In the genomic region with DNA sequence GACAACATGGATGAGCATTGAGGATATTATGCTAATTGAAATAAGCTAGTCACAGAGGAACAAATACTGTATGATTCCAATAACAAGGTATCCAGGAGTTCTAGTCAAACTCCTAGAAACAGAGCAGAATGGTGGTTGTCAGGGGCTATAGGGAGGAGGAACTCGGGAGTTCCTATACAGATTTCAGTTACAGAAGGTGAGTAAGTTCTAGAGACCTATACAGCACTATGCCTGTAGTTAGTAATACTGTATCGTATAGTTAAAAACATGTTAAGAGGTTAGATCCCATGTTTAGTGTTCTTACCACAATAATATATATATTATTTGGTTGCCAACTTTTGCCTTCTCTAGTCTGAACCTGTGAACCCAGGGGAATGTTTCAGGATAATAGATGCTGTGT, we compare ENCODE assay signal across 19 cellular contexts. TPM values are rescaled to one million over a fixed set of nuclear protein-coding genes. Genes with fewer than 3 reads are reported as not detected.
A peak's percentile ranks its signal among the peaks of the same experiment; 100 is the strongest.
DNase-seq lines count a peak whose midpoint lies in the region; ATAC-seq, FAIRE-seq and TF ChIP-seq lines count a peak whose summit lies in the region.
"Had no signal": no experiment of that assay in that cellular context is flagged by ENCODE, and none has a peak within 500 bp of the region (broad histone marks: within the 10 kb centered on the region; RNA-seq: fewer than 3 reads in every experiment).

No MANE protein-coding gene starts in this region.

- intact Hi-C loops in GM12878 (cut with micrococcal nuclease; ENCODE audit: unreplicated experiment) (no loop called here), testis (cut with DNase I; ENCODE audit: low total_unique reads) (no loop called here)

- no peak overlapping the region for H3K9ac ChIP-seq in GM12878 (ENCODE audit: control insufficient read depth, insufficient read depth, low read length)

- H3K9me3 ChIP-seq in GM12878 (replicated peaks; ENCODE audit: control insufficient read depth, insufficient read depth, low read length) (peaks cover 3% of the 10 kb centered on the region; the same call in 1 of the 3 replicates), testis (no peaks in the 10 kb centered on the region)
- H3K9me3 ChIP-seq: uterus had no signal

- TF ChIP-seq POLR2A in GM12878 (IDR thresholded peaks at IDR 0.05; ENCODE audit: low read depth, low read length) (no peak), testis (IDR thresholded peaks at IDR 0.05) (no peak)

- RAD21 ChIA-PET in GM12878 (lab: Charles Lee; ENCODE audit: unreplicated experiment), result no interaction called here

- whole genome bisulfite sequencing in GM12878 (ENCODE audit: insufficient coverage, insufficient replicate concordance, low lambda C conversion rate, missing lambda C conversion rate), result 3% methylated on average over 2 of the region's 2 CpGs
- WGBS in testis, 2 donors, result 89 to 92% methylated on average over 2 of the region's 2 CpGs

- no peaks in the 10 kb centered on the region for H3K27me3 ChIP-seq in GM12878 (replicated peaks in 1 of 2; ENCODE audit: control insufficient read depth in 2 of 2, insufficient read depth in 2 of 2, low read length in 1 of 2)
- H3K27me3 ChIP-seq in testis, result no peaks in the 10 kb centered on the region
- H3K27me3 ChIP-seq: uterus had no signal

- H3K4me2 ChIP-seq in GM12878 (ENCODE audit: control insufficient read depth, insufficient read depth), result no peak overlapping the region

- H3K36me3 ChIP-seq in GM12878 (ENCODE audit: control insufficient read depth in 2 of 2, insufficient read depth in 2 of 2, low read length in 1 of 2), result no peaks in the 10 kb centered on the region
- no peaks in the 10 kb centered on the region for H3K36me3 ChIP-seq in testis (ENCODE audit: low read depth, missing control alignments)
- H3K36me3 ChIP-seq: uterus had no signal

- ATAC-seq in GM19023 (IDR thresholded peaks at IDR 0.05; ENCODE audit: unreplicated experiment), result peak; percentile 50
- peak; percentile 41 for ATAC-seq in GM21381 (IDR thresholded peaks at IDR 0.05; ENCODE audit: unreplicated experiment)
- ATAC-seq in HG02981 (IDR thresholded peaks at IDR 0.05; ENCODE audit: unreplicated experiment), result peak; percentile 42
- peak; percentile 75 for ATAC-seq in GM12878
- ATAC-seq: activated naive CD4-positive, alpha-beta T cell treated with anti-CD3 and anti-CD28 coated beads, Interleukin-2, amount 50 U/mL, for 72 hours; activated T-helper 17 cell treated with anti-CD3 and anti-CD28 coated beads, Interleukin-2, amount 50 U/mL, for 72 hours; T-helper 17 cell had no signal

- CTCF ChIA-PET in GM12878 (lab: Yijun Ruan, JAX), result interaction anchor here (0.7 to 1.7 kb wide), 2 partner anchors 32 to 37 kb away, joined by 4 to 8 read pairs; no protein-coding TSS in a partner anchor

- no TSS peak for BruUV-seq in GM12878 (replicated peaks; lab: Mats Ljungman, UMichigan)

- TF ChIP-seq RAD21 in GM12878 (IDR thresholded peaks at IDR 0.05; ENCODE audit: insufficient read depth, low read depth, low read length), result no peak

- no peaks in the 10 kb centered on the region for H4K20me1 ChIP-seq in GM12878 (ENCODE audit: control insufficient read depth, insufficient read depth)

- H3K27ac ChIP-seq in GM12878 (ENCODE audit: control insufficient read depth, insufficient read depth) (no peak overlapping the region), testis (no peak overlapping the region)
- H3K27ac ChIP-seq: uterus had no signal

- H3K4me3 ChIP-seq in GM12878, result no peak overlapping the region
- no peak overlapping the region for H3K4me3 ChIP-seq in testis
- H3K4me3 ChIP-seq: lung, uterus had no signal

- FAIRE-seq in GM12878 (lab: Jason Lieb, UNC), result no peak
- FAIRE-seq: G401.6 had no signal

- H3K4me1 ChIP-seq in GM12878 (ENCODE audit: control insufficient read depth, insufficient read depth, low read length) (peaks cover 6% of the 10 kb centered on the region; the same call in 1 of the 2 replicates), testis (no peaks in the 10 kb centered on the region)
- H3K4me1 ChIP-seq: uterus had no signal

- TF ChIP-seq CTCF in GM12878 (IDR thresholded peaks at IDR 0.05 in 2 of 3, conservative IDR thresholded peaks at IDR 0.05 in 1 of 3; ENCODE audit: control insufficient read depth in 2 of 3, extremely low read depth in 1 of 3, insufficient read depth in 1 of 3, low read depth in 3 of 3, low read length in 3 of 3), result no peak
- no peak for TF ChIP-seq CTCF in testis (IDR thresholded peaks at IDR 0.05)

- in situ Hi-C loops in GM12878 (cut with MboI), result no loop called here

- DNase-seq in GM12878 (ENCODE audit: low read depth, low spot score) (no peak), retina (no peak), testis (no peak), NCI-H510A (lab: John Stamatoyannopoulos, UW) (no peak)
- DNase-seq: activated CD4-positive, alpha-beta T cell treated with anti-CD3 and anti-CD28 coated beads, Interleukin-2, amount 50 U/mL, for 1 hour; aorta; CD4-positive, CD25-positive, alpha-beta regulatory T cell; dermis blood vessel endothelial cell; GOT3; NCI-H2107; T-helper 17 cell; uterus had no signal

- POLR2A ChIA-PET in GM12878 (lab: Charles Lee), result no interaction called here

- SMC1A ChIA-PET in GM12878 (lab: Charles Lee; ENCODE audit: uncharacterized antibody, unreplicated experiment), result interaction anchor here (0.5 kb wide), 1 partner anchor 43 kb away, joined by 3 read pairs; no protein-coding TSS in a partner anchor

- TF ChIP-seq EP300 in GM12878 (IDR thresholded peaks at IDR 0.05; ENCODE audit: borderline replicate concordance in 1 of 2, control insufficient read depth in 1 of 2, low read depth in 2 of 2, low read length in 2 of 2), result no peak

- no peak overlapping the region for H2AFZ ChIP-seq in GM12878 (ENCODE audit: control insufficient read depth, low read depth, low read length)

- H3K79me2 ChIP-seq in GM12878 (ENCODE audit: control insufficient read depth, insufficient read depth, low read length), result no peaks in the 10 kb centered on the region

TF ChIP-seq in GM12878, 131 proteins besides CTCF, POLR2A, EP300 and RAD21 (continues in another document):
- TF ChIP-seq CHD4 (IDR thresholded peaks at IDR 0.05), result no peak

RNA-seq across cellular contexts. Expression of a gene that starts 7.9 kb away (rescaled TPM):
- 33.6 and 40.7 TPM in 2 replicates for total RNA-seq in GM12878 (2013; cell fraction: nucleolus; rRNA removed)
- 50.0 and 63.2 TPM in 2 replicates for total RNA-seq in GM12878 (2014; rRNA removed)
- total RNA-seq in GM12878 (2014; rRNA removed; fragmentation: Illumina TruSeq; extraction: Trizol), result 94.7 and 95.8 TPM in 2 replicates
- total RNA-seq in GM12878 (2021), result 68.4 and 71.1 TPM in 2 replicates
- 28.3 TPM for polyA plus RNA-seq in GM12878 (2011; ENCODE audit: low read depth)
- 62.9 and 91.8 TPM in 2 replicates for polyA plus RNA-seq in GM12878 (2011; rRNA removed)
- 22.9 and 24.3 TPM in 2 replicates for polyA plus RNA-seq in GM12878 (2011; cell fraction: cytosol; rRNA removed)
- polyA plus RNA-seq in GM12878 (2011; cell fraction: nucleus; rRNA removed), result 34.5 and 49.2 TPM in 2 replicates
- 43.7 and 46.5 TPM in 2 replicates for polyA plus RNA-seq in GM12878 (2012)
- 101 and 129 TPM in 2 replicates for polyA plus RNA-seq in GM12878 (2014; fragmentation: Illumina TruSeq; extraction: Trizol)
- 10 to 100 TPM; 46.9 to 61.3 TPM for polyA plus RNA-seq in GM12878 (2014; fragmentation: Nextera tagmentation; extraction: Ambion mirVana)
- 61.5 and 72.5 TPM in 2 replicates for polyA plus RNA-seq in GM12878 (2014; rRNA removed)
- polyA plus RNA-seq in GM12878 (2016; fragmentation: Nextera tagmentation; extraction: Ambion mirVana), result 100 to 1,000 TPM in 1 of 2 experiments, 10 to 100 TPM in 1; 96.1 to 103 TPM
- 34.4 and 56.9 TPM in 2 replicates for polyA minus RNA-seq in GM12878 (2011; rRNA and poly(A)+ RNA removed)
- polyA minus RNA-seq in GM12878 (2011; cell fraction: cytosol; rRNA and poly(A)+ RNA removed), result 16.0 and 22.2 TPM in 2 replicates
- polyA minus RNA-seq in GM12878 (2011; cell fraction: nucleus; rRNA and poly(A)+ RNA removed), result 25.8 and 40.1 TPM in 2 replicates
- total RNA-seq in testis, result 10 to 100 TPM; 11.7 to 16.5 TPM
- polyA plus RNA-seq in testis (ENCODE audit: insufficient read depth, low read depth, low replicate concordance), result 22.7 TPM

RNA-seq across cellular contexts. Expression of a gene that starts 26.0 kb away (rescaled TPM):
- 13.2 and 16.0 TPM in 2 replicates for total RNA-seq in GM12878 (2013; cell fraction: nucleolus; rRNA removed)
- 14.2 and 15.3 TPM in 2 replicates for total RNA-seq in GM12878 (2014; rRNA removed)
- total RNA-seq in GM12878 (2014; rRNA removed; fragmentation: Illumina TruSeq; extraction: Trizol), result 14.8 and 16.1 TPM in 2 replicates
- 24.6 and 25.9 TPM in 2 replicates for total RNA-seq in GM12878 (2021)
- polyA plus RNA-seq in GM12878 (2011; ENCODE audit: low read depth), result 2.8 TPM
- polyA plus RNA-seq in GM12878 (2011; rRNA removed), result 33.1 and 46.1 TPM in 2 replicates
- polyA plus RNA-seq in GM12878 (2011; cell fraction: cytosol; rRNA removed), result 9.7 and 12.8 TPM in 2 replicates
- 12.9 and 14.4 TPM in 2 replicates for polyA plus RNA-seq in GM12878 (2011; cell fraction: nucleus; rRNA removed)
- 4.5 and 8.8 TPM in 2 replicates for polyA plus RNA-seq in GM12878 (2012)
- 22.4 and 27.0 TPM in 2 replicates for polyA plus RNA-seq in GM12878 (2014; fragmentation: Illumina TruSeq; extraction: Trizol)
- 10 to 100 TPM in 1 of 2 experiments, 1 to 10 TPM in 1; 3.9 to 10.5 TPM for polyA plus RNA-seq in GM12878 (2014; fragmentation: Nextera tagmentation; extraction: Ambion mirVana)
- 12.3 and 14.3 TPM in 2 replicates for polyA plus RNA-seq in GM12878 (2014; rRNA removed)
- polyA plus RNA-seq in GM12878 (2016; fragmentation: Nextera tagmentation; extraction: Ambion mirVana), result 10 to 100 TPM; 17.3 to 21.4 TPM
- 24.1 and 27.5 TPM in 2 replicates for polyA minus RNA-seq in GM12878 (2011; rRNA and poly(A)+ RNA removed)
- 8.7 and 9.3 TPM in 2 replicates for polyA minus RNA-seq in GM12878 (2011; cell fraction: cytosol; rRNA and poly(A)+ RNA removed)
- 7.7 and 9.4 TPM in 2 replicates for polyA minus RNA-seq in GM12878 (2011; cell fraction: nucleus; rRNA and poly(A)+ RNA removed)
- total RNA-seq in testis, result 10 to 100 TPM; 19.6 to 20.2 TPM
- 13.1 TPM for polyA plus RNA-seq in testis (ENCODE audit: insufficient read depth, low read depth, low replicate concordance)

RNA-seq across cellular contexts. Expression of a gene that starts 46.9 kb away (rescaled TPM):
- total RNA-seq in GM12878 (2013; cell fraction: nucleolus; rRNA removed), result 19.1 and 22.0 TPM in 2 replicates
- total RNA-seq in GM12878 (2014; rRNA removed) (19.3 and 28.9 TPM in 2 replicates), GM12878 (2014; rRNA removed; fragmentation: Illumina TruSeq; extraction: Trizol) (21.7 and 22.1 TPM in 2 replicates), GM12878 (2021) (14.8 and 16.5 TPM in 2 replicates), testis (10 to 100 TPM; 15.1 to 27.1 TPM)
- polyA plus RNA-seq in GM12878 (2011; ENCODE audit: low read depth), result 5.4 TPM
- polyA plus RNA-seq in GM12878 (2011; rRNA removed) (30.5 and 43.5 TPM in 2 replicates), GM12878 (2014; fragmentation: Illumina TruSeq; extraction: Trizol) (21.7 and 33.8 TPM in 2 replicates), GM12878 (2014; fragmentation: Nextera tagmentation; extraction: Ambion mirVana) (10 to 100 TPM in 1 of 2 experiments, 1 to 10 TPM in 1; 7.2 to 13.8 TPM), GM12878 (2014; rRNA removed) (14.8 and 19.4 TPM in 2 replicates), GM12878 (2016; fragmentation: Nextera tagmentation; extraction: Ambion mirVana) (10 to 100 TPM; 19.9 to 24.3 TPM), testis (ENCODE audit: insufficient read depth, low read depth, low replicate concordance) (15.5 TPM)
- 10.1 and 13.5 TPM in 2 replicates for polyA plus RNA-seq in GM12878 (2011; cell fraction: cytosol; rRNA removed)
- polyA plus RNA-seq in GM12878 (2011; cell fraction: nucleus; rRNA removed), result 11.3 and 12.0 TPM in 2 replicates
- 10.3 and 11.5 TPM in 2 replicates for polyA plus RNA-seq in GM12878 (2012)
- polyA minus RNA-seq in GM12878 (2011; rRNA and poly(A)+ RNA removed), result 11.0 and 13.1 TPM in 2 replicates
- polyA minus RNA-seq in GM12878 (2011; cell fraction: cytosol; rRNA and poly(A)+ RNA removed), result 5.8 and 7.9 TPM in 2 replicates
- polyA minus RNA-seq in GM12878 (2011; cell fraction: nucleus; rRNA and poly(A)+ RNA removed), result 5.6 and 8.1 TPM in 2 replicates
